ENCODE assay signal across 12 cellular contexts in the genomic region with DNA sequence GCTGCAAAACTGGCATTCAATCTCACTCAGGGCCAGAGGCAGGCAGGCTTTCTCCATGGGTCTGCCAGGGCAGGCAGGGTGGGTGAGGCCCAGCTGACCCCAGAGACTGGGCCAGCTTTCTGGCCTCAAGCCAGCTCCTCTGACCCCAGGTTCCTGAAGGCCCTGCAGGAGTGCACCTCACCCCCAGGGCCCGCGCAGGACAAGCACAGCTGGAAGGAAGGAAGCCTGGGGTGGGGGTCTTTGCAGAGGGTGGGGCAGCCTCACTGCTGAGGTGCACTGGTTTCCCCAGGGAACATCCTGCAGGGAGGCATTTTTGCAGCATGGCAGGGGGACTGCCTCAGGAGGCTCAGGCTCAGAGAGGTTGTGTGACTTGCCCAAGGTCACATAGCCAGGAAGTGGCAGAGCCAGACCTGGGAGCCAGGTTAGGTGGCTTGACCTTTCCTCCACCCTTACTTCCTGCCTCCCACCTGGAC. TPM values are rescaled to one million over a fixed set of nuclear protein-coding genes. Genes with fewer than 3 reads are reported as not detected.
DNase-seq lines count a peak whose midpoint lies in the region; ATAC-seq, FAIRE-seq and TF ChIP-seq lines count a peak whose summit lies in the region.
"Had no signal": no experiment of that assay in that cellular context is flagged by ENCODE, and none has a peak within 500 bp of the region (broad histone marks: within the 10 kb centered on the region; RNA-seq: fewer than 3 reads in every experiment).

No MANE protein-coding gene starts in this region.

- no peaks in the 10 kb centered on the region for H3K9me3 Mint-ChIP-seq in activated CD4-positive, alpha-beta memory T cell treated with anti-CD3 and anti-CD28 coated beads for 36 hours

- H3K36me3 ChIP-seq in rectal smooth muscle tissue (ENCODE audit: control insufficient read depth, insufficient read depth, low read length): no peaks in the 10 kb centered on the region

- DNase-seq in GM12891 (ENCODE audit: insufficient read length, low spot score) (no peak), fibroblast of pulmonary artery (ENCODE audit: low read depth) (no peak), ecto neural progenitor cell (ENCODE audit: low spot score) (no peak)
- DNase-seq in activated CD4-positive, alpha-beta memory T cell treated with anti-CD3 and anti-CD28 coated beads for 36 hours: peak; percentile 45
- DNase-seq: DMS 273 treated with DMSO at 0.1 percent for 48 hours, foreskin keratinocyte, left cardiac atrium, SHP77 treated with DMSO at 0.1 percent for 48 hours had no signal

- H3K4me1 ChIP-seq in rectal smooth muscle tissue (ENCODE audit: control insufficient read depth, insufficient read depth, low read length): peaks cover 27% of the 10 kb centered on the region

- CTCF ChIA-PET in activated CD4-positive, alpha-beta memory T cell treated with anti-CD3 and anti-CD28 coated beads for 36 hours (lab: Charles Lee): interaction anchor here (1.2 to 2.9 kb wide), 5 partner anchors 10 to 168 kb away, joined by 3 to 9 read pairs (median 4); no protein-coding TSS in a partner anchor

- FAIRE-seq in GM12891 (lab: Jason Lieb, UNC): peak; percentile 50

- TF ChIP-seq CTCF in fibroblast of pulmonary artery (IDR thresholded peaks at IDR 0.05; ENCODE audit: low read length, missing control alignments): no peak

- H3K36me3 Mint-ChIP-seq in activated CD4-positive, alpha-beta memory T cell treated with anti-CD3 and anti-CD28 coated beads for 36 hours: peaks cover 37% of the 10 kb centered on the region

- no peak for TF ChIP-seq POLR2A in GM12891 (IDR thresholded peaks at IDR 0.05; ENCODE audit: low read depth, low read length)

- peaks cover 60% of the 10 kb centered on the region for H3K4me1 Mint-ChIP-seq in activated CD4-positive, alpha-beta memory T cell treated with anti-CD3 and anti-CD28 coated beads for 36 hours (ENCODE audit: low read depth)

- no peaks in the 10 kb centered on the region for H3K27me3 Mint-ChIP-seq in activated CD4-positive, alpha-beta memory T cell treated with anti-CD3 and anti-CD28 coated beads for 36 hours

- H3K9ac ChIP-seq in rectal smooth muscle tissue (ENCODE audit: low read length): peak overlapping the region; percentile 33

- ATAC-seq in HG02970 (IDR thresholded peaks at IDR 0.05; ENCODE audit: low FRiP score, unreplicated experiment) (no peak), HG03280 (IDR thresholded peaks at IDR 0.05; ENCODE audit: unreplicated experiment) (no peak), GM19351 (IDR thresholded peaks at IDR 0.05; ENCODE audit: unreplicated experiment) (no peak)
- ATAC-seq: foreskin keratinocyte had no signal

- intact Hi-C loops in activated CD4-positive, alpha-beta memory T cell treated with anti-CD3 and anti-CD28 coated beads for 36 hours (cut with micrococcal nuclease): loop anchor here (5.0 to 10.0 kb wide), 3 partner anchors 34 to 906 kb away; a partner anchor contains a TSS

- H3K4me3 Mint-ChIP-seq in activated CD4-positive, alpha-beta memory T cell treated with anti-CD3 and anti-CD28 coated beads for 36 hours: peak overlapping the region; percentile 98

- H3K27me3 ChIP-seq in rectal smooth muscle tissue (ENCODE audit: control insufficient read depth, insufficient read depth, low read length): no peaks in the 10 kb centered on the region
- H3K27me3 ChIP-seq: foreskin keratinocyte had no signal

- H3K27ac Mint-ChIP-seq in activated CD4-positive, alpha-beta memory T cell treated with anti-CD3 and anti-CD28 coated beads for 36 hours: peak overlapping the region; percentile 100

- POLR2A ChIA-PET in activated CD4-positive, alpha-beta memory T cell treated with anti-CD3 and anti-CD28 coated beads for 36 hours (lab: Charles Lee): interaction anchor here (0.5 to 1.8 kb wide), 4 partner anchors 10 to 188 kb away, joined by 3 to 15 read pairs (median 4); no protein-coding TSS in a partner anchor

- peak overlapping the region; percentile 17 for H3K27ac ChIP-seq in rectal smooth muscle tissue (ENCODE audit: low read depth, low read length)

- H3K4me3 ChIP-seq in fibroblast of pulmonary artery (replicated peaks; ENCODE audit: low read depth, low read length): peak overlapping the region; percentile 42
- H3K4me3 ChIP-seq in rectal smooth muscle tissue (ENCODE audit: low read length): peak overlapping the region; percentile 44

TF ChIP-seq in GM12891, 5 proteins besides CTCF, POLR2A, EP300 and RAD21:
- TF ChIP-seq PAX5 (IDR thresholded peaks at IDR 0.05; ENCODE audit: insufficient read depth, low read length, severe bottlenecking) (no peak), POLR2AphosphoS5 (IDR thresholded peaks at IDR 0.05; ENCODE audit: low read depth, low read length) (no peak), TAF1 (IDR thresholded peaks at IDR 0.05; ENCODE audit: low read depth, low read length) (no peak), SPI1 (IDR thresholded peaks at IDR 0.05; ENCODE audit: low read depth, low read length) (no peak), POU2F2 (IDR thresholded peaks at IDR 0.05; ENCODE audit: low read depth, low read length) (no peak)

RNA-seq across cellular contexts. Expression of a gene that starts 31.5 kb away (rescaled TPM):
- 1.3 TPM for polyA plus RNA-seq in GM12891 (2012; ENCODE audit: low read depth, missing spikeins)
- 10 to 100 TPM; 37.7 to 38.4 TPM for total RNA-seq in activated CD4-positive, alpha-beta memory T cell treated with anti-CD3 and anti-CD28 coated beads for 36 hours
